ENCODE assay signal across 8 cellular contexts in the genomic region with DNA sequence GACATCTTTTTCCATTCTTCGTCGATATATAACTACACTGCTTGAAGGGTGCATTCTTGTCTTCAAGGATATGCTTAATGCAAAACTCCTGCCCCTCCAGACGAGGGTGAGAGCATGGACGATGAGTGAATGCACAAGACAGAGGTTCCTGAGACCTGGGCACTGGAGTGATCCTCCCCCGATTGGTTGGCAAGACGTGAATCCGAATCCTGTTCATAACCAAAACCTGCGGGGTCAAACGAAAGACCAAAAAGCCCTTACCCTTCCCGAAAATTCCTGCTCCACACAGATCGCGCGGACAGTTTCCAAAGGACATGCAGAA. TPM values are rescaled to one million over a fixed set of nuclear protein-coding genes. Genes with fewer than 3 reads are reported as not detected.
DNase-seq lines count a peak whose midpoint lies in the region; FAIRE-seq and TF ChIP-seq lines count a peak whose summit lies in the region.

No MANE protein-coding gene starts in this region.

- TF ChIP-seq POLR2A in esophagus muscularis mucosa (IDR thresholded peaks at IDR 0.05; ENCODE audit: low read depth): no peak

- peak overlapping the region; percentile 98 for H3K4me3 Mint-ChIP-seq in activated CD4-positive, alpha-beta T cell treated with anti-CD3 and anti-CD28 coated beads, Interleukin-2, amount 10 ng/mL, durations not matched to agents 24 days and 14 days
- peak overlapping the region; percentile 97 to 100 (median 97) for H3K4me3 Mint-ChIP-seq in nephron

- peaks cover 49% of the 10 kb centered on the region for H3K36me3 Mint-ChIP-seq in activated CD4-positive, alpha-beta T cell treated with anti-CD3 and anti-CD28 coated beads, Interleukin-2, amount 10 ng/mL, durations not matched to agents 24 days and 14 days (ENCODE audit: low read depth)
- H3K36me3 Mint-ChIP-seq in nephron (ENCODE audit: low read depth): peaks cover 43% of the 10 kb centered on the region

- DNase-seq in activated CD4-positive, alpha-beta T cell treated with anti-CD3 and anti-CD28 coated beads, Interleukin-2, amount 10 ng/mL, durations not matched to agents 24 days and 14 days: no peak
- no peak for DNase-seq in activated CD4-positive, alpha-beta T cell treated with anti-CD3 and anti-CD28 coated beads, Interleukin-2, amount 50 U/mL, for 48 hours
- DNase-seq in SJSA1 (ENCODE audit: low read depth in 1 of 2, low spot score in 2 of 2) (no peak), esophagus muscularis mucosa (ENCODE audit: extremely low spot score) (no peak), D721Med (ENCODE audit: insufficient read length, low spot score) (no peak), KBM-7 (no peak), NCI-H1694 treated with DMSO at 0.1 percent for 48 hours (lab: John Stamatoyannopoulos, UW) (no peak)

- H3K27ac Mint-ChIP-seq in activated CD4-positive, alpha-beta T cell treated with anti-CD3 and anti-CD28 coated beads, Interleukin-2, amount 10 ng/mL, durations not matched to agents 24 days and 14 days: peak overlapping the region; percentile 94
- H3K27ac Mint-ChIP-seq in nephron: peak overlapping the region; percentile 97 to 99 (median 99)

- no peak for TF ChIP-seq EP300 in esophagus muscularis mucosa (IDR thresholded peaks at IDR 0.05)

- in situ Hi-C loops in KBM-7 (cut with MboI; ENCODE audit: low pct_unique_long_range_greater_than_20kb, low sequenced_read_pairs): no loop called here

- no peaks in the 10 kb centered on the region for H3K9me3 ChIP-seq in SJSA1 (replicated peaks)
- H3K9me3 ChIP-seq in esophagus muscularis mucosa: no peaks in the 10 kb centered on the region

- H3K4me1 ChIP-seq in SJSA1 (replicated peaks) (peaks cover 14% of the 10 kb centered on the region), esophagus muscularis mucosa (peaks cover 34 to 60% (median 55%) of the 10 kb centered on the region in 4 donors)

- no peaks in the 10 kb centered on the region for H3K27me3 Mint-ChIP-seq in activated CD4-positive, alpha-beta T cell treated with anti-CD3 and anti-CD28 coated beads, Interleukin-2, amount 10 ng/mL, durations not matched to agents 24 days and 14 days
- no peaks in the 10 kb centered on the region for H3K27me3 Mint-ChIP-seq in nephron (ENCODE audit: low read depth)

- no peaks in the 10 kb centered on the region for H3K27me3 ChIP-seq in SJSA1 (replicated peaks)
- no peaks in the 10 kb centered on the region for H3K27me3 ChIP-seq in esophagus muscularis mucosa

- peaks cover 35% of the 10 kb centered on the region for H3K4me1 Mint-ChIP-seq in activated CD4-positive, alpha-beta T cell treated with anti-CD3 and anti-CD28 coated beads, Interleukin-2, amount 10 ng/mL, durations not matched to agents 24 days and 14 days
- peaks cover 35% of the 10 kb centered on the region for H3K4me1 Mint-ChIP-seq in nephron

- intact Hi-C loops in activated CD4-positive, alpha-beta T cell treated with anti-CD3 and anti-CD28 coated beads, Interleukin-2, amount 10 ng/mL, durations not matched to agents 24 days and 14 days (cut with micrococcal nuclease): loop anchor here (1.0 kb wide), 1 partner anchor 796 kb away; no protein-coding TSS in a partner anchor
- intact Hi-C loops in esophagus muscularis mucosa (cut with DNase I): no loop called here

- FAIRE-seq in D721Med (lab: Jason Lieb, UNC): no peak

- WGBS in esophagus muscularis mucosa: 3% methylated on average over 4 of the region's 13 CpGs

- no peaks in the 10 kb centered on the region for H3K9me3 Mint-ChIP-seq in activated CD4-positive, alpha-beta T cell treated with anti-CD3 and anti-CD28 coated beads, Interleukin-2, amount 10 ng/mL, durations not matched to agents 24 days and 14 days
- H3K9me3 Mint-ChIP-seq in nephron: no peaks in the 10 kb centered on the region

- peaks cover 49% of the 10 kb centered on the region for H3K36me3 ChIP-seq in SJSA1
- peaks cover 2 to 30% (median 17%) of the 10 kb centered on the region in 4 donors for H3K36me3 ChIP-seq in esophagus muscularis mucosa

- TF ChIP-seq CTCF in esophagus muscularis mucosa (IDR thresholded peaks at IDR 0.05): no peak
- TF ChIP-seq CTCF in nephron (IDR thresholded peaks at IDR 0.05; ENCODE audit: unreplicated experiment in 3 of 3): no peak
- no peak for TF ChIP-seq CTCF in D721Med (IDR thresholded peaks at IDR 0.05; ENCODE audit: insufficient read depth, missing control alignments)

- H3K4me3 ChIP-seq in SJSA1 (peak overlapping the region; percentile 74), esophagus muscularis mucosa (peak overlapping the region; percentile 83 to 97 (median 90))

- H3K27ac ChIP-seq in SJSA1 (peak overlapping the region; percentile 63; the same call in 1 of the 2 replicates), esophagus muscularis mucosa (replicated peaks in 1 of 4) (peak overlapping the region; percentile 89 to 96 (median 92))

RNA-seq across cellular contexts. Expression of a gene that starts 0.7 kb away (rescaled TPM):
- total RNA-seq in activated CD4-positive, alpha-beta T cell treated with anti-CD3 and anti-CD28 coated beads, Interleukin-2, amount 10 ng/mL, durations not matched to agents 24 days and 14 days: 61.3 and 66.5 TPM in 2 replicates
- 34.5 and 54.4 TPM in 2 replicates for total RNA-seq in SJSA1 (2014; rRNA removed; shearing (Covaris generic))
- 10 to 100 TPM; 41.3 to 58.8 (median 43.4) TPM for total RNA-seq in esophagus muscularis mucosa

RNA-seq across cellular contexts. Expression of a gene that starts 35.1 kb away (rescaled TPM):
- total RNA-seq in activated CD4-positive, alpha-beta T cell treated with anti-CD3 and anti-CD28 coated beads, Interleukin-2, amount 10 ng/mL, durations not matched to agents 24 days and 14 days: 68.7 and 70.9 TPM in 2 replicates
- 17.1 and 28.4 TPM in 2 replicates for total RNA-seq in SJSA1 (2014; rRNA removed; shearing (Covaris generic))
- total RNA-seq in esophagus muscularis mucosa: 10 to 100 TPM; 18.8 to 22.0 (median 19.8) TPM
